8 cellular contexts compared by ENCODE assay signal in genomic region chr11:46916669-46917108, GRCh38. TPM values are rescaled to one million over a fixed set of nuclear protein-coding genes. Genes with fewer than 3 reads are reported as not detected.
A peak's percentile ranks its signal among the peaks of the same experiment; 100 is the strongest.
DNase-seq lines count a peak whose midpoint lies in the region; ATAC-seq, FAIRE-seq and TF ChIP-seq lines count a peak whose summit lies in the region.

No MANE protein-coding gene starts in this region.

- H3K27me3 Mint-ChIP-seq in stimulated activated naive B cell treated with anti-CD40 and anti-IgM and Interleukin-4, amounts not matched to agents 10 μg/mL and 1 μg/mL and 100 μg/mL, for 72 hours = peaks cover 59 to 70% of the 10 kb centered on the region in 2 donors

- POLR2A ChIA-PET in PC-9 (lab: Charles Lee; ENCODE audit: unreplicated experiment) = interaction anchor here (0.5 to 0.7 kb wide), 4 partner anchors 13 to 61 kb away, joined by 3 to 10 read pairs (median 4); no protein-coding TSS in a partner anchor

- H3K79me2 ChIP-seq in PC-9 (ENCODE audit: low read depth) = no peaks in the 10 kb centered on the region

- H3K9me3 ChIP-seq in PC-9 (ENCODE audit: insufficient read depth, low read depth) = no peaks in the 10 kb centered on the region
- no peaks in the 10 kb centered on the region for H3K9me3 ChIP-seq in kidney (ENCODE audit: control insufficient read depth in 1 of 2, low read length in 2 of 2)

- no peak for FAIRE-seq in kidney (lab: Jason Lieb, UNC)

- TF ChIP-seq CTCF in 22Rv1 (IDR thresholded peaks at IDR 0.05) = peak; percentile 16; the same call in 1 of the 2 replicates
- TF ChIP-seq CTCF in PC-9 (conservative IDR thresholded peaks at IDR 0.05) = no peak
- no peak for TF ChIP-seq CTCF in kidney (IDR thresholded peaks at IDR 0.05; ENCODE audit: borderline replicate concordance, extremely low read depth, insufficient read depth)

- peak; percentile 56 to 63 for ATAC-seq in stimulated activated naive B cell treated with anti-CD40 and anti-IgM and Interleukin-4, amounts not matched to agents 10 μg/mL and 1 μg/mL and 100 μg/mL, for 72 hours (replicated peaks)
- no peak for ATAC-seq in HG02938 (IDR thresholded peaks at IDR 0.05; ENCODE audit: unreplicated experiment)

- peak overlapping the region; percentile 58; the same call in 1 of the 2 replicates for H3K4me3 ChIP-seq in PC-9
- peak overlapping the region; percentile 55 to 71 for H3K4me3 ChIP-seq in kidney (ENCODE audit: low read length in 2 of 2)

- peak overlapping the region; percentile 82 for H3K4me2 ChIP-seq in PC-9

- TSS peak; percentile 27 for BruUV-seq in PC-9 (replicated peaks; lab: Mats Ljungman, UMichigan)

- H3K27me3 ChIP-seq in PC-9 (ENCODE audit: insufficient read depth, low read depth) = peaks cover 23% of the 10 kb centered on the region

- no peaks in the 10 kb centered on the region for H3K36me3 Mint-ChIP-seq in stimulated activated naive B cell treated with anti-CD40 and anti-IgM and Interleukin-4, amounts not matched to agents 10 μg/mL and 1 μg/mL and 100 μg/mL, for 72 hours

- H3K4me3 Mint-ChIP-seq in stimulated activated naive B cell treated with anti-CD40 and anti-IgM and Interleukin-4, amounts not matched to agents 10 μg/mL and 1 μg/mL and 100 μg/mL, for 72 hours = peak overlapping the region; percentile 81 to 85

- H3K4me1 Mint-ChIP-seq in stimulated activated naive B cell treated with anti-CD40 and anti-IgM and Interleukin-4, amounts not matched to agents 10 μg/mL and 1 μg/mL and 100 μg/mL, for 72 hours = peaks cover 23 to 37% of the 10 kb centered on the region in 2 donors

- intact Hi-C loops in PC-9 (cut with micrococcal nuclease; ENCODE audit: unreplicated experiment) (loop anchor here (2.0 kb wide), 1 partner anchor 20 kb away; the partner anchor contains the start of gene CSTPP1), kidney (cut with DNase I) (no loop called here)

- H3K9me3 Mint-ChIP-seq in stimulated activated naive B cell treated with anti-CD40 and anti-IgM and Interleukin-4, amounts not matched to agents 10 μg/mL and 1 μg/mL and 100 μg/mL, for 72 hours = no peaks in the 10 kb centered on the region

- H3K9me2 ChIP-seq in PC-9 (ENCODE audit: insufficient read depth) = no peaks in the 10 kb centered on the region

- H3K36me3 ChIP-seq in PC-9 (ENCODE audit: low read depth) (no peaks in the 10 kb centered on the region), kidney (ENCODE audit: control insufficient read depth in 1 of 2, insufficient read depth in 2 of 2, low read length in 2 of 2) (no peaks in the 10 kb centered on the region)

- peak overlapping the region; percentile 26; the same call in 1 of the 2 replicates for H2AFZ ChIP-seq in PC-9

- CTCF ChIA-PET in PC-9 (lab: Charles Lee) = interaction anchor here (0.6 to 1.3 kb wide), 3 partner anchors 26 to 236 kb away, joined by 3 to 5 read pairs (median 4); no protein-coding TSS in a partner anchor

- H3K27ac Mint-ChIP-seq in stimulated activated naive B cell treated with anti-CD40 and anti-IgM and Interleukin-4, amounts not matched to agents 10 μg/mL and 1 μg/mL and 100 μg/mL, for 72 hours = peak overlapping the region; percentile 16

- H3K9ac ChIP-seq in kidney (ENCODE audit: low read length in 2 of 2) = peak overlapping the region in 1 of 2 donors; percentile 53

- no peaks in the 10 kb centered on the region for H4K20me1 ChIP-seq in PC-9 (ENCODE audit: insufficient read depth)

- H3F3A ChIP-seq in PC-9 (ENCODE audit: insufficient read depth, low read depth) = peaks cover 20% of the 10 kb centered on the region

- peaks cover 9% of the 10 kb centered on the region; the same call in 1 of the 2 replicates for H3K4me1 ChIP-seq in PC-9 (replicated peaks; ENCODE audit: insufficient read depth)
- peaks cover 0 to 5% of the 10 kb centered on the region in 2 donors for H3K4me1 ChIP-seq in kidney (ENCODE audit: control insufficient read depth in 1 of 2, insufficient read depth in 1 of 2, low read depth in 1 of 2, low read length in 2 of 2)

- DNase-seq in GM03348 (ENCODE audit: low spot score) (peak; percentile 90), PC-9 (peak in 1 of 2 experiments; percentile 48), cerebellar cortex (ENCODE audit: low spot score) (peak; percentile 65), kidney (peak; percentile 83), NCI-H1930 (lab: John Stamatoyannopoulos, UW) (no peak)
- DNase-seq in stimulated activated naive B cell treated with anti-CD40 and anti-IgM and Interleukin-4, amounts not matched to agents 10 μg/mL and 1 μg/mL and 100 μg/mL, for 72 hours = no peak

- no peak overlapping the region for H3K27ac ChIP-seq in 22Rv1
- H3K27ac ChIP-seq in PC-9 = no peak overlapping the region
- H3K27ac ChIP-seq in kidney (ENCODE audit: low read depth in 2 of 2, low read length in 2 of 2) = no peak overlapping the region

RNA-seq across cellular contexts. Expression of gene LRP4, which starts 1.7 kb away (rescaled TPM):
- total RNA-seq in PC-9 (2021) (9.6 and 15.7 TPM in 2 replicates), kidney (3.7 TPM)
- polyA plus RNA-seq in kidney (ENCODE audit: insufficient read depth, low read depth, low replicate concordance) = 1.8 TPM

RNA-seq across cellular contexts. Expression of gene CSTPP1, which starts 19.9 kb away (rescaled TPM):
- total RNA-seq in PC-9 (2021) (87.2 and 88.3 TPM in 2 replicates), kidney (37.4 TPM)
- 50.3 TPM for polyA plus RNA-seq in kidney (ENCODE audit: insufficient read depth, low read depth, low replicate concordance)

Comparison
In these comparisons a context has a peak if more than half of its experiments do, and no peak if none do; other contexts are left out.
1. DNase-seq: peak in GM03348 (single experiment), cerebellar cortex (single experiment) and kidney (single experiment); none in stimulated activated naive B cell treated with anti-CD40 and anti-IgM and Interleukin-4, amounts not matched to agents 10 μg/mL and 1 μg/mL and 100 μg/mL, for 72 hours (single experiment) and NCI-H1930 (0 of 2).